Comparison of ENCODE assay signal across 7 cellular contexts in the genomic region with DNA sequence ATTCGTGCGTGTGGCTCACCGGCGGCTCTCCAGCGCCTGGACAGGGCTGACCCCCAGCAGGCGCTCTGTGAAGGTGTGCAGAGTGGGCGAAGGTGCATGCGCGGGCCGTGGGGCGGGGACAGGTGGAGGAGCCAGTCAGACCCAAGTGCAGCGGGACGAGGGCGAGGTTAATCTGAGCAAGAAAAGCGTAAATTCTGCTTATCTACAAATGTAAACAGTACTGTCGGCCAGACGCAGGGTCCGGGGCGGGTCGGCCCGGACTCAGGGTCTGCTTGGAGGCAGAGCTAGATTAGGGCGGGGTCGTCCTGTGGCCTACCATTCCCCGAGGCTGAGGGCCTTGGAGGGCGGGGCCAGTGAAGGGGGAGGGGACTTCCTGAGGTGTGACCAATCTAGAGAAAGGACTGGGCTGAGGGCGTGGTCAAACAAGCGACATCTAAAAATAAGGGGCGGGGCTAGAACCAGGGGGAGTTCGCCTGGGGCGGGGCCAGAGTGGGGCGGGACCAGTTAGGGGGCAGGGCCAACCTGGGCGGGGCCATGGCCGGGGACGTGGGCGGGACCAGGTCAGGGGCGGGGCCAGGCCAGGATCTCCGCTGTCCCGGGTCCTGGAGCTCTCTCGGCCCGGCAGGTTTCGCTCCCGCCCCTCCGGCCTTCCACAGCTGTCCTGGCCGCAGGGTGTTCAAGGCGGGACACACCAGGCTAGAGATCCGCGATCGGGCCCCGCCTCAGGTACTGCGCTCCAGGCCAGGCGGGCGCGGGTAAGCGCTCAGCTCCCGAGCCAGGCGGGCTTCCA. TPM values are rescaled to one million over a fixed set of nuclear protein-coding genes. Genes with fewer than 3 reads are reported as not detected.
DNase-seq lines count a peak whose midpoint lies in the region; ATAC-seq, FAIRE-seq and TF ChIP-seq lines count a peak whose summit lies in the region.

Gene SEC14L5, plus strand, starts transcription at position 611 of the 790 bp plus-strand sequence. CDS start 994 bp downstream, outside the sequence.

- H3K9me3 ChIP-seq in keratinocyte (ENCODE audit: control insufficient read depth, low read depth, low read length) = no peaks in the 10 kb centered on the region

- DNase-seq in NCI-H345 treated with DMSO at 0.1 percent for 48 hours (lab: John Stamatoyannopoulos, UW; ENCODE audit: unreplicated experiment) (peak; percentile 96), cerebellum (ENCODE audit: low spot score) (peak; percentile 100), keratinocyte (ENCODE audit: low read depth, low spot score) (peak; percentile 97)
- DNase-seq in activated CD4-positive, alpha-beta T cell treated with anti-CD3 and anti-CD28 coated beads for 24 hours (ENCODE audit: low read depth in 2 of 2) = peak; percentile 83 to 91
- peak; percentile 83 to 93 for DNase-seq in stimulated activated CD4-positive, alpha-beta T cell treated with anti-CD3 and anti-CD28 coated beads, Interleukin-12 subunit alpha, Interleukin-12 subunit beta, amount 100 ng/mL, for 24 hours (ENCODE audit: low read depth in 2 of 2)

- no peaks in the 10 kb centered on the region for H3K9me1 ChIP-seq in keratinocyte (ENCODE audit: control insufficient read depth, extremely low read depth, insufficient read depth, low read length)

- peak; percentile 91 for FAIRE-seq in keratinocyte (lab: Jason Lieb, UNC)

- H3K4me2 ChIP-seq in keratinocyte (ENCODE audit: control insufficient read depth, extremely low read depth, insufficient read depth, low read depth, low read length) = peak within 1 kb of the TSS; percentile 95

- no peaks in the 10 kb centered on the region for H3K36me3 ChIP-seq in keratinocyte (ENCODE audit: control insufficient read depth in 2 of 2, extremely low read depth in 1 of 2, insufficient read depth in 2 of 2, low read length in 2 of 2)

- peaks cover 8% of the 10 kb centered on the region for H3K27me3 ChIP-seq in keratinocyte (ENCODE audit: control insufficient read depth, extremely low read depth, insufficient read depth, low read length)

- peak; percentile 43 for ATAC-seq in GM18858 (IDR thresholded peaks at IDR 0.05; ENCODE audit: unreplicated experiment)
- peak; percentile 64 for ATAC-seq in HG03139 (IDR thresholded peaks at IDR 0.05; ENCODE audit: unreplicated experiment)

- no peaks in the 10 kb centered on the region for H3K79me2 ChIP-seq in keratinocyte (ENCODE audit: control insufficient read depth, insufficient read depth, low read length)

- peak within 1 kb of the TSS; percentile 63 for H3K9ac ChIP-seq in keratinocyte (ENCODE audit: control insufficient read depth, extremely low read depth, insufficient read depth, low read length)

- TF ChIP-seq CTCF in keratinocyte (optimal IDR thresholded peaks at IDR 0.05 in 1 of 3, IDR thresholded peaks at IDR 0.05 in 1 of 3, conservative IDR thresholded peaks at IDR 0.05 in 1 of 3; ENCODE audit: extremely low read depth in 1 of 3, insufficient read depth in 2 of 3, low read length in 3 of 3) = peak in 1 of 3 experiments; percentile 28

- peak within 1 kb of the TSS; percentile 54 for H3K27ac ChIP-seq in keratinocyte (ENCODE audit: control insufficient read depth, insufficient read depth, low read length)

- peak within 1 kb of the TSS; percentile 50 to 86 (median 82) for H3K4me3 ChIP-seq in keratinocyte (ENCODE audit: control insufficient read depth in 2 of 3, extremely low read depth in 1 of 3, insufficient read depth in 2 of 3, low read depth in 1 of 3, low read length in 3 of 3)

- peak within 1 kb of the TSS; percentile 98 for H2AFZ ChIP-seq in keratinocyte (ENCODE audit: control insufficient read depth, low read length)

- H4K20me1 ChIP-seq in keratinocyte (ENCODE audit: control insufficient read depth, extremely low read depth, insufficient read depth, low read length) = peaks cover 5% of the 10 kb centered on the region

- H3K4me1 ChIP-seq in keratinocyte (ENCODE audit: control insufficient read depth, extremely low read depth, insufficient read depth, low read length) = peaks cover 17% of the 10 kb centered on the region

- dilution Hi-C loops in keratinocyte (cut with MboI; ENCODE audit: extremely low pct_ligation_motif_present, low sequenced_read_pairs) = no loop called here

RNA-seq across cellular contexts. Expression of gene SEC14L5, which starts in this region (rescaled TPM):
- 0.82 TPM for total RNA-seq in cerebellum
- 0.04 to 0.08 TPM in 2 of 3 replicates, not detected in the other for polyA plus RNA-seq in keratinocyte
- not detected for polyA plus RNA-seq in keratinocyte (2011; ENCODE audit: low read depth)
- polyA plus RNA-seq in keratinocyte (2011; cell fraction: cytosol; rRNA removed) = 0.01 TPM in 2 replicates
- polyA plus RNA-seq in keratinocyte (2011; cell fraction: nucleus; rRNA removed) = 0.10 TPM in 1 of 2 replicates, not detected in the other
- 0.18 and 0.23 TPM in 2 replicates for polyA plus RNA-seq in keratinocyte (2012; ENCODE audit: low replicate concordance)
- polyA minus RNA-seq in keratinocyte = not detected in 3 replicates
- polyA minus RNA-seq in keratinocyte (2011; cell fraction: cytosol; rRNA and poly(A)+ RNA removed) = not detected
- not detected in 2 replicates for polyA minus RNA-seq in keratinocyte (2011; cell fraction: nucleus; rRNA and poly(A)+ RNA removed)

Comparison
In these comparisons a context has a peak if more than half of its experiments do, and no peak if none do; other contexts are left out.
1. Peak in every context shown above with its lines: DNase-seq, ATAC-seq, H3K4me3 ChIP-seq and H3K27ac ChIP-seq.
2. Peak in DNase-seq in cerebellum; RNA of the gene not detected or under 1 TPM.
3. Peak in DNase-seq, H3K4me3 ChIP-seq, H3K27ac ChIP-seq, H3K9ac ChIP-seq and H3K4me2 ChIP-seq in keratinocyte; RNA of the gene not detected or under 1 TPM.